ENCODE assay signal across 8 cellular contexts in the genomic region with DNA sequence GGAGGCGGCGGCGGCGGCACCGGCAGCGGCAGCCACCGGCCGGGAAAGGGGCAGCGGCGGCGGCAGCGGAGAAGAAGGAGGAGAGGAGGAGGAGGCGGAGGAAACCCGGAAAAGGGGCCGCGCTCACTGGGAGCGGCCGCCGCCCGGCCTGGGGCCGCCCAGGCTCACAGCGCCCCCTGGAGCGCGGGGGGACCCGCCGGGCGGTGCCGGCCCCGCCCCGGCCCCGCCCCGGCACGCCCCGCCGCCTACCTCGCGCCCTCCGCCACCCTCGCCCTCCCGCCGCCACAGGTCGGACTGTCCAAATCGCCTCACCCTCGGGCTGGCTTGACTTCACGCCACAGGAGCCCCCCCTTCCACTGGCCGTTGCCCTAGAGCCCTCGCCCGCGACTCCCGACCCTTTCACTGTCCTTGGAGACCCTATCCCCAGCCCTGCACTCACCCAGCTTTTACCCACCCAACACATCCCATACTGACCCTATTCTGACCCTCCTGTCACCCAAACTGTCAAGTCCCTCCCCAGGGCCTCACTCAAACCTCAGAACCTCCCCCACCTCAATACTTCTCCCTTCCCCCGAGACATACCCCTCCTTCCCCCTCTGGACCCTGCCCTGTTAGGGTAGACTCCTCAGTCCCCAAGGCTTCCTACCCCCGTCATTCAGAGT. TPM values are rescaled to one million over a fixed set of nuclear protein-coding genes. Genes with fewer than 3 reads are reported as not detected.
A peak's percentile ranks its signal among the peaks of the same experiment; 100 is the strongest.
DNase-seq lines count a peak whose midpoint lies in the region; ATAC-seq and TF ChIP-seq lines count a peak whose summit lies in the region.

A gene (minus strand): TSS at position 85 of the 662 bp plus-strand sequence. CDS start 370 bp downstream, outside the sequence.

- H3K4me3 Mint-ChIP-seq in Caco-2 (ENCODE audit: unreplicated experiment), result peak within 1 kb of the TSS; percentile 96
- H3K4me3 Mint-ChIP-seq in natural killer cell, result peak within 1 kb of the TSS; percentile 89

- ATAC-seq in natural killer cell, result peak; percentile 95 to 97 (median 96)

- DNase-seq in Caco-2 (peak; percentile 75 to 86), GM20000 (ENCODE audit: low spot score) (peak; percentile 98), HT1080 (ENCODE audit: low read depth) (peak; percentile 59), Peyer's patch (peak; percentile 59 to 82 (median 78)), fibroblast of lung (ENCODE audit: low read depth in 2 of 2) (peak; percentile 64 to 65), natural killer cell (peak; percentile 62)
- peak; percentile 36 to 64 for DNase-seq in activated T-helper 1 cell treated with anti-CD3 and anti-CD28 coated beads, Interleukin-2, amount 50 U/mL, for 16 hours (ENCODE audit: low read depth in 1 of 2, low spot score in 1 of 2)
- peak; percentile 16 to 63 (median 60) for DNase-seq in stimulated activated naive CD4-positive, alpha-beta T cell (lab: John Stamatoyannopoulos, UW)

- H3K27me3 ChIP-seq in Caco-2 (replicated peaks; ENCODE audit: control insufficient read depth, insufficient read depth, low read length) (no peaks in the 10 kb centered on the region), Peyer's patch (no peaks in the 10 kb centered on the region), fibroblast of lung (ENCODE audit: control insufficient read depth, insufficient read depth, low read length) (peaks cover 3% of the 10 kb centered on the region)

- POLR2A ChIA-PET in Caco-2 (lab: Charles Lee), result no interaction called here

- H3K36me3 Mint-ChIP-seq in Caco-2 (ENCODE audit: insufficient read depth, unreplicated experiment), result peaks cover 47% of the 10 kb centered on the region
- H3K36me3 Mint-ChIP-seq in natural killer cell, result no peaks in the 10 kb centered on the region

- H3K4me1 ChIP-seq in Caco-2 (peaks cover 11% of the 10 kb centered on the region), Peyer's patch (peaks cover 0 to 13% (median 5%) of the 10 kb centered on the region in 4 donors), fibroblast of lung (ENCODE audit: control insufficient read depth, extremely low read depth, insufficient read depth, low read length) (peaks cover 2% of the 10 kb centered on the region)

- no TSS peak for BruUV-seq in Caco-2 (replicated peaks; lab: Mats Ljungman, UMichigan)

- H3K4me3 ChIP-seq in Caco-2 (ENCODE audit: low read depth, low read length) (peak within 1 kb of the TSS; percentile 95), Peyer's patch (peak within 1 kb of the TSS; percentile 69 to 95 (median 73)), fibroblast of lung (replicated peaks in 1 of 4; ENCODE audit: control extremely low read depth in 1 of 4, insufficient read depth in 1 of 4, low read depth in 3 of 4, low read length in 4 of 4) (peak within 1 kb of the TSS; percentile 74 to 93 (median 88))

- intact Hi-C loops in Caco-2 (cut with micrococcal nuclease; ENCODE audit: unreplicated experiment) (loop anchor here (5.0 kb wide), 2 partner anchors 39 to 289 kb away; no protein-coding TSS in a partner anchor), natural killer cell (cut with micrococcal nuclease) (loop anchor here (10.0 kb wide), 1 partner anchor 173 kb away; a partner anchor contains a TSS)

- H3K27ac Mint-ChIP-seq in Caco-2 (ENCODE audit: unreplicated experiment) (peak within 1 kb of the TSS; percentile 84), natural killer cell (peak within 1 kb of the TSS; percentile 58 to 84)

- H3K9me3 Mint-ChIP-seq in Caco-2 (ENCODE audit: unreplicated experiment) (no peaks in the 10 kb centered on the region), natural killer cell (no peaks in the 10 kb centered on the region)

- H3K36me3 ChIP-seq in Caco-2 (ENCODE audit: control insufficient read depth, insufficient read depth, low read length) (no peaks in the 10 kb centered on the region), Peyer's patch (peaks cover 0 to 17% (median 0%) of the 10 kb centered on the region in 3 donors), fibroblast of lung (ENCODE audit: control insufficient read depth, insufficient read depth, low read length) (no peaks in the 10 kb centered on the region)

- H3K9me3 ChIP-seq in Caco-2 (no peaks in the 10 kb centered on the region), Peyer's patch (no peaks in the 10 kb centered on the region), fibroblast of lung (ENCODE audit: control insufficient read depth, insufficient read depth, low read depth, low read length) (no peaks in the 10 kb centered on the region)

- H3K79me2 ChIP-seq in fibroblast of lung (ENCODE audit: control insufficient read depth, insufficient read depth, low read length), result peaks cover 25% of the 10 kb centered on the region

- peak within 1 kb of the TSS; percentile 98 for H3K4me2 ChIP-seq in fibroblast of lung (ENCODE audit: extremely low read depth, insufficient read depth, low read length)

- CTCF ChIA-PET in Caco-2 (lab: Charles Lee), result interaction anchor here (0.5 to 1.2 kb wide), 3 partner anchors 69 to 100 kb away, joined by 3 to 4 read pairs (median 3); a partner anchor contains a TSS

- TF ChIP-seq CTCF in Caco-2 (IDR thresholded peaks at IDR 0.05; ENCODE audit: insufficient read depth in 1 of 2, low read depth in 1 of 2, low read length in 1 of 2, severe bottlenecking in 1 of 2, unreplicated experiment in 1 of 2), result peak; percentile 20 to 49
- peak; percentile 40 for TF ChIP-seq CTCF in GM20000 (IDR thresholded peaks at IDR 0.05; ENCODE audit: extremely low read depth, missing control alignments)
- TF ChIP-seq CTCF in Peyer's patch (IDR thresholded peaks at IDR 0.05), result peak in 5 of 6 experiments; percentile 21 to 61 (median 45)
- peak in 1 of 2 donors; percentile 12 for TF ChIP-seq CTCF in fibroblast of lung (conservative IDR thresholded peaks at IDR 0.05 in 1 of 2, IDR thresholded peaks at IDR 0.05 in 1 of 2; ENCODE audit: low read depth in 1 of 2, low read length in 2 of 2)
- no peak for TF ChIP-seq CTCF in natural killer cell (IDR thresholded peaks at IDR 0.05)

- peak within 1 kb of the TSS; percentile 71 for H3K9ac ChIP-seq in fibroblast of lung (ENCODE audit: insufficient read depth, low read length)

- no peaks in the 10 kb centered on the region for H4K20me1 ChIP-seq in fibroblast of lung (ENCODE audit: control insufficient read depth, extremely low read depth, insufficient read depth, low read length)

- no peak for TF ChIP-seq POLR2A in Peyer's patch (IDR thresholded peaks at IDR 0.05)

- H2AFZ ChIP-seq in fibroblast of lung (ENCODE audit: low read length), result peak within 1 kb of the TSS; percentile 94

- H3K27me3 Mint-ChIP-seq in Caco-2 (ENCODE audit: insufficient read depth, unreplicated experiment) (peaks cover 8% of the 10 kb centered on the region), natural killer cell (ENCODE audit: low read depth in 2 of 2) (peaks cover 5 to 9% of the 10 kb centered on the region in 2 donors)

- peaks cover 12% of the 10 kb centered on the region for H3K4me1 Mint-ChIP-seq in Caco-2 (ENCODE audit: low read depth, unreplicated experiment)
- H3K4me1 Mint-ChIP-seq in natural killer cell, result peaks cover 45 to 50% of the 10 kb centered on the region in 2 donors

- H3K27ac ChIP-seq in Peyer's patch, result peak within 1 kb of the TSS in 2 of 4 donors; percentile 49 to 60
- peak within 1 kb of the TSS; percentile 59 for H3K27ac ChIP-seq in fibroblast of lung (ENCODE audit: insufficient read depth, low read length)

RNA-seq across cellular contexts. Expression of the gene that starts here (rescaled TPM):
- total RNA-seq in Caco-2 (2022) (165 and 181 TPM in 2 replicates), Peyer's patch (10 to 100 TPM; 25.1 to 36.4 (median 29.6) TPM), fibroblast of lung (25.2 and 33.4 TPM in 2 replicates), natural killer cell (10 to 100 TPM; 53.2 to 61.1 (median 59.9) TPM)
- total RNA-seq in HT1080 (2014; rRNA removed; shearing (Covaris generic)), result 19.1 and 25.4 TPM in 2 replicates
- 49.8 and 70.3 TPM in 2 replicates for polyA plus RNA-seq in HT1080 (2015; cell fraction: cytosol; rRNA removed)
- polyA plus RNA-seq in HT1080 (2015; cell fraction: nucleus; rRNA removed), result 44.2 and 52.7 TPM in 2 replicates
- 51.0 and 54.3 TPM in 2 replicates for polyA plus RNA-seq in fibroblast of lung
- polyA plus RNA-seq in fibroblast of lung (2012), result 41.6 and 43.7 TPM in 2 replicates
- 58.7 and 91.9 TPM in 2 replicates for polyA minus RNA-seq in fibroblast of lung (ENCODE audit: low replicate concordance)
